ENCODE assay signal across 8 cellular contexts in genomic region chr22:38718414-38718813, GRCh38. TPM values are rescaled to one million over a fixed set of nuclear protein-coding genes. Genes with fewer than 3 reads are reported as not detected.
A peak's percentile ranks its signal among the peaks of the same experiment; 100 is the strongest.
DNase-seq lines count a peak whose midpoint lies in the region; ATAC-seq, FAIRE-seq and TF ChIP-seq lines count a peak whose summit lies in the region.

No MANE protein-coding gene starts in this region.

- DNase-seq in activated effector memory CD4-positive, alpha-beta T cell treated with anti-CD3 and anti-CD28 coated beads, Interleukin-2, amount 50 U/mL, for 16 hours: peak; percentile 61
- DNase-seq in activated effector memory CD4-positive, alpha-beta T cell treated with Interleukin-2 at 50 U/mL for 16 hours: no peak
- no peak for DNase-seq in astrocyte of the cerebellum (ENCODE audit: low read depth)
- peak; percentile 51 for DNase-seq in thoracic aorta (ENCODE audit: low spot score)
- no peak for DNase-seq in NCI-H1105 (lab: John Stamatoyannopoulos, UW)
- no peak for DNase-seq in AML-193 (lab: John Stamatoyannopoulos, UW)

- in situ Hi-C loops in astrocyte of the cerebellum (cut with HindIII; ENCODE audit: low sequenced_read_pairs): no loop called here

- TF ChIP-seq CTCF in astrocyte of the cerebellum (IDR thresholded peaks at IDR 0.05; ENCODE audit: low read depth, low read length, missing control alignments) (peak; percentile 73), thoracic aorta (IDR thresholded peaks at IDR 0.05) (peak; percentile 85)

- peak; percentile 99 for FAIRE-seq in islet of Langerhans (lab: Jason Lieb, UNC)

- peaks cover 5 to 23% of the 10 kb centered on the region in 2 donors for H3K4me1 ChIP-seq in thoracic aorta (ENCODE audit: control insufficient read depth in 1 of 2, low read depth in 2 of 2)

- H3K27me3 ChIP-seq in thoracic aorta (replicated peaks; ENCODE audit: insufficient read depth): no peaks in the 10 kb centered on the region

- H3K27ac ChIP-seq in thoracic aorta: peak overlapping the region in 1 of 2 donors; percentile 57

- ATAC-seq in thoracic aorta (ENCODE audit: insufficient number of reproducible peaks, low FRiP score, low read depth) (peak; percentile 67), HG03025 (IDR thresholded peaks at IDR 0.05; ENCODE audit: low FRiP score, unreplicated experiment) (no peak)

- H3K9me3 ChIP-seq in thoracic aorta: no peaks in the 10 kb centered on the region

- H3K4me3 ChIP-seq in astrocyte of the cerebellum (ENCODE audit: low read depth, low read length): no peak overlapping the region
- H3K4me3 ChIP-seq in thoracic aorta: no peak overlapping the region

- peaks cover 30% of the 10 kb centered on the region for H3K36me3 ChIP-seq in thoracic aorta

RNA-seq across cellular contexts. Expression of gene GTPBP1, which starts 12.7 kb away (rescaled TPM):
- 10 to 100 TPM; 42.9 to 73.5 TPM for total RNA-seq in thoracic aorta

RNA-seq across cellular contexts. Expression of gene JOSD1, which starts 17.7 kb away (rescaled TPM):
- 10 to 100 TPM; 45.6 to 83.9 TPM for total RNA-seq in thoracic aorta

RNA-seq across cellular contexts. Expression of gene TOMM22, which starts 36.7 kb away (rescaled TPM):
- total RNA-seq in thoracic aorta: 10 to 100 TPM; 16.1 to 35.8 TPM

RNA-seq across cellular contexts. Expression of gene SUN2, which starts 37.4 kb away (rescaled TPM):
- total RNA-seq in thoracic aorta: 1,000 to 10,000 TPM; 1,125 to 1,215 TPM

Comparison
In these comparisons a context has a peak if more than half of its experiments do, and no peak if none do; other contexts are left out.
1. DNase-seq: peak in activated effector memory CD4-positive, alpha-beta T cell treated with anti-CD3 and anti-CD28 coated beads, Interleukin-2, amount 50 U/mL, for 16 hours (single experiment) and thoracic aorta (single experiment); none in activated effector memory CD4-positive, alpha-beta T cell treated with Interleukin-2 at 50 U/mL for 16 hours (single experiment), astrocyte of the cerebellum (single experiment), NCI-H1105 (single experiment) and AML-193 (0 of 2).